Comparison of ENCODE assay signal across 8 cellular contexts in genomic region chr16:66750279-66751134, GRCh38. TPM values are rescaled to one million over a fixed set of nuclear protein-coding genes. Genes with fewer than 3 reads are reported as not detected.
A peak's percentile ranks its signal among the peaks of the same experiment; 100 is the strongest.
DNase-seq lines count a peak whose midpoint lies in the region; ATAC-seq and TF ChIP-seq lines count a peak whose summit lies in the region.

No MANE protein-coding gene starts in this region.

- H3K27me3 ChIP-seq in HUES64 (ENCODE audit: insufficient read depth, low read length) (peaks cover 7% of the 10 kb centered on the region; the same call in 1 of the 2 replicates), brain microvascular endothelial cell (replicated peaks) (no peaks in the 10 kb centered on the region), mesenchymal stem cell (ENCODE audit: control insufficient read depth in 1 of 2, insufficient read depth in 1 of 2, low read length in 2 of 2) (no peaks in the 10 kb centered on the region)

- peak overlapping the region in 1 of 2 experiments; percentile 94 for H3K23ac ChIP-seq in mesenchymal stem cell (ENCODE audit: low read length in 2 of 2)

- H3K14ac ChIP-seq in mesenchymal stem cell (ENCODE audit: low read length in 2 of 2), result peak overlapping the region in 1 of 2 experiments; percentile 73

- no peak overlapping the region for H2AK5ac ChIP-seq in mesenchymal stem cell (ENCODE audit: low read length, severe bottlenecking)

- H3K36me3 ChIP-seq in HUES64 (ENCODE audit: insufficient read depth, low read length), result peaks cover 49% of the 10 kb centered on the region
- peaks cover 30% of the 10 kb centered on the region for H3K36me3 ChIP-seq in brain microvascular endothelial cell (replicated peaks)
- peaks cover 23 to 45% of the 10 kb centered on the region in 2 experiments for H3K36me3 ChIP-seq in mesenchymal stem cell (ENCODE audit: control insufficient read depth in 1 of 2, insufficient read depth in 2 of 2, low read depth in 1 of 2, low read length in 2 of 2)

- no peak for TF ChIP-seq CTCF in brain microvascular endothelial cell (IDR thresholded peaks at IDR 0.05; ENCODE audit: low read depth, low read length, missing control alignments)

- H3K4me3 ChIP-seq in GM08714 (ENCODE audit: low read length) (peak overlapping the region; percentile 91), HUES64 (ENCODE audit: low read length) (peak overlapping the region; percentile 87), brain microvascular endothelial cell (ENCODE audit: low read depth, low read length) (peak overlapping the region; percentile 93), mesenchymal stem cell (ENCODE audit: insufficient read depth in 1 of 2, low read depth in 1 of 2, low read length in 2 of 2) (peak overlapping the region; percentile 97 to 98)

- peaks cover 1% of the 10 kb centered on the region for H3K79me1 ChIP-seq in mesenchymal stem cell (replicated peaks; ENCODE audit: low read length, poor library complexity, severe bottlenecking)

- H2AFZ ChIP-seq in mesenchymal stem cell (ENCODE audit: low read depth, low read length), result peak overlapping the region; percentile 20

- H2BK15ac ChIP-seq in mesenchymal stem cell (ENCODE audit: low read depth, poor library complexity, severe bottlenecking), result peak overlapping the region; percentile 100

- H2BK5ac ChIP-seq in mesenchymal stem cell (ENCODE audit: low read depth, low read length, poor library complexity, severe bottlenecking), result no peak overlapping the region

- H3K4me2 ChIP-seq in mesenchymal stem cell (ENCODE audit: low read length, poor library complexity, severe bottlenecking), result peak overlapping the region; percentile 78

- ATAC-seq in GM18858 (IDR thresholded peaks at IDR 0.05; ENCODE audit: unreplicated experiment), result no peak

- H2BK12ac ChIP-seq in mesenchymal stem cell (ENCODE audit: low read length in 2 of 2), result no peak overlapping the region

- H3K9me3 ChIP-seq in HUES64 (ENCODE audit: insufficient read depth, low read depth, low read length) (no peaks in the 10 kb centered on the region), mesenchymal stem cell (ENCODE audit: control insufficient read depth, low read length) (no peaks in the 10 kb centered on the region)

- no peak overlapping the region for H2BK120ac ChIP-seq in mesenchymal stem cell (ENCODE audit: low read depth, low read length)

- WGBS in HUES64, result 20% methylated on average over 15 of the region's 15 CpGs
- 19% methylated on average over 15 of the region's 15 CpGs for WGBS in mesenchymal stem cell

- peak overlapping the region; percentile 96 for H4K91ac ChIP-seq in mesenchymal stem cell (ENCODE audit: low read length)

- peak overlapping the region; percentile 86 to 96 for H3K4ac ChIP-seq in mesenchymal stem cell (ENCODE audit: low read depth in 1 of 2, low read length in 2 of 2)

- in situ Hi-C loops in brain microvascular endothelial cell (cut with HindIII; ENCODE audit: low pct_ligation_motif_present, low sequenced_read_pairs), result no loop called here
- in situ Hi-C loops in KBM-7 (cut with MboI; ENCODE audit: low pct_unique_long_range_greater_than_20kb, low sequenced_read_pairs), result no loop called here

- H4K8ac ChIP-seq in mesenchymal stem cell (ENCODE audit: low read length), result peak overlapping the region; percentile 91

- H3K9ac ChIP-seq in HUES64 (ENCODE audit: low read depth, low read length) (peak overlapping the region; percentile 99), mesenchymal stem cell (ENCODE audit: low read length) (peak overlapping the region; percentile 90)

- peak overlapping the region; percentile 98 for H3K18ac ChIP-seq in mesenchymal stem cell (ENCODE audit: low read depth in 1 of 2, low read length in 2 of 2)

- DNase-seq in brain microvascular endothelial cell (no peak), mesenchymal stem cell (peak; percentile 20), NCI-H1417 (lab: John Stamatoyannopoulos, UW) (no peak), SKM-1 treated with dmso at 0.1 percent for 144 hours (lab: John Stamatoyannopoulos, UW; ENCODE audit: unreplicated experiment) (no peak), KBM-7 (no peak)

- H3K4me1 ChIP-seq in HUES64 (ENCODE audit: insufficient read depth, low read length), result peaks cover 12% of the 10 kb centered on the region
- peaks cover 7% of the 10 kb centered on the region for H3K4me1 ChIP-seq in mesenchymal stem cell (ENCODE audit: control insufficient read depth, insufficient read depth, low read depth, low read length)

- H3K27ac ChIP-seq in HUES64 (ENCODE audit: low read depth, low read length), result peak overlapping the region; percentile 85; the same call in 1 of the 2 replicates
- peak overlapping the region; percentile 95 for H3K27ac ChIP-seq in brain microvascular endothelial cell
- no peak overlapping the region for H3K27ac ChIP-seq in mesenchymal stem cell (ENCODE audit: low read length, poor library complexity, severe bottlenecking)

RNA-seq across cellular contexts. Expression of gene DYNC1LI2, which starts 0.9 kb away (rescaled TPM):
- polyA plus RNA-seq in HUES64 (2013, experiment 1 of 2), result 52.2 TPM
- polyA plus RNA-seq in HUES64 (2013, experiment 2 of 2), result 46.8 TPM
- 230 TPM for polyA plus RNA-seq in mesenchymal stem cell (2013, experiment 1 of 2)
- polyA plus RNA-seq in mesenchymal stem cell (2013, experiment 2 of 2), result 233 TPM

RNA-seq across cellular contexts. Expression of gene TERB1, which starts 50.9 kb away (rescaled TPM):
- not detected for polyA plus RNA-seq in HUES64 (2013, experiment 1 of 2)
- not detected for polyA plus RNA-seq in HUES64 (2013, experiment 2 of 2)
- polyA plus RNA-seq in mesenchymal stem cell (2013, experiment 1 of 2), result not detected
- polyA plus RNA-seq in mesenchymal stem cell (2013, experiment 2 of 2), result not detected

RNA-seq across cellular contexts. Expression of gene CMTM4, which starts 54.0 kb away (rescaled TPM):
- 19.2 TPM for polyA plus RNA-seq in HUES64 (2013, experiment 1 of 2)
- 25.7 TPM for polyA plus RNA-seq in HUES64 (2013, experiment 2 of 2)
- polyA plus RNA-seq in mesenchymal stem cell (2013, experiment 1 of 2), result 9.1 TPM
- polyA plus RNA-seq in mesenchymal stem cell (2013, experiment 2 of 2), result 8.8 TPM
